In genomic region chr1:5990913-5991783, GRCh38 we compare ENCODE assay signal across 1 cellular context.
TF ChIP-seq lines count a peak whose summit lies in the region.

No MANE protein-coding gene starts in this region.

TF ChIP-seq in WTC11, 78 proteins besides CTCF, POLR2A, EP300 and RAD21 (continued from another document):
- TF ChIP-seq AFF4 (CRISPR knock-in tag; IDR thresholded peaks at IDR 0.05; ENCODE audit: borderline replicate concordance): no peak
- no peak for TF ChIP-seq SMAD3 (CRISPR knock-in tag; IDR thresholded peaks at IDR 0.05; ENCODE audit: borderline replicate concordance)
- TF ChIP-seq CREB1 (CRISPR knock-in tag; IDR thresholded peaks at IDR 0.05): no peak
- no peak for TF ChIP-seq ZBTB21 (CRISPR knock-in tag; IDR thresholded peaks at IDR 0.05; ENCODE audit: borderline replicate concordance)
- no peak for TF ChIP-seq GABPB1 (CRISPR knock-in tag; IDR thresholded peaks at IDR 0.05)
- TF ChIP-seq ZNF263 (CRISPR knock-in tag; IDR thresholded peaks at IDR 0.05; ENCODE audit: low read depth): no peak
- no peak for TF ChIP-seq FOXP1 (CRISPR knock-in tag; IDR thresholded peaks at IDR 0.05; ENCODE audit: borderline replicate concordance)
